1 cellular context compared by ENCODE assay signal in genomic region chr4:48078862-48079655, GRCh38.
TF ChIP-seq lines count a peak whose summit lies in the region.

No MANE protein-coding gene starts in this region.

TF ChIP-seq in SK-N-SH, 30 proteins besides CTCF, POLR2A, EP300 and RAD21 (continued from another document):
- TF ChIP-seq ZBTB33 (IDR thresholded peaks at IDR 0.05; ENCODE audit: borderline replicate concordance, low read depth) (no peak), IRF3 (IDR thresholded peaks at IDR 0.05; ENCODE audit: low read depth, low read length) (no peak), TEAD4 (IDR thresholded peaks at IDR 0.05; ENCODE audit: borderline replicate concordance, insufficient read depth) (no peak), RXRA (IDR thresholded peaks at IDR 0.05; ENCODE audit: borderline replicate concordance, low read depth) (no peak)
